ENCODE assay signal across 22 cellular contexts in the genomic region with DNA sequence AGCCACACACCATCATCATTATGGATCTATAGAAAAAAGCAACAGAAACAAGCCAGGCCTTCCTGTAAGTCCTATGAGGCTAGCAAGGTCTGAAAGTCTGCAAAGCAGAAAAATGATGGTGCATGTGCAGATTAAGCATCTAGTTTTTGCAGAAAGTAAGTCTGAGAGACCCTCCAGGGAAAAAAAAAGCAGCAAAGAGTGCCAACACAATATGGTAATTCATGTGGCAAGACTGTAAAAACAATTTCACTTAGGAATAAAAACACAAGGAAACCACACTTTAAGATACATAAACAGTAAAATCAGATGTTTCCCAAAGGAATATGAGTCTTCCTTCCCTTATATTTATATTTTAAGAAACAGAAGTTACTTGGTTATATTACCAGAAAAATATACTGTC.
"Had no signal": no experiment of that assay in that cellular context is flagged by ENCODE, and none has a peak within 500 bp of the region (broad histone marks: within the 10 kb centered on the region; RNA-seq: fewer than 3 reads in every experiment).

No MANE protein-coding gene starts in this region.

- DNase-seq: activated CD4-positive, alpha-beta T cell treated with anti-CD3 and anti-CD28 coated beads for 1 hour; activated CD4-positive, alpha-beta T cell treated with anti-CD3 and anti-CD28 coated beads, Interleukin-2, amount 50 U/mL, for 1 hour; activated CD8-positive, alpha-beta memory T cell treated with anti-CD3 and anti-CD28 coated beads for 24 hours; activated CD8-positive, alpha-beta memory T cell treated with anti-CD3 and anti-CD28 coated beads, Interleukin-2, amount 50 U/mL, for 4 hours; activated naive CD4-positive, alpha-beta T cell treated with anti-CD3 and anti-CD28 coated beads for 36 hours; activated T-cell treated with anti-CD3 and anti-CD28 coated beads, Interleukin-2, amount 50 U/mL, for 4 hours; cerebellar nuclear complex; cortex of kidney; gastrocnemius medialis; hippocampal formation; kidney glomerular epithelial cell; left lung; naive thymus-derived CD4-positive, alpha-beta T cell; pancreas; psoas muscle; stimulated activated CD4-positive, alpha-beta T cell treated with anti-CD3 and anti-CD28 coated beads, Interleukin-1b, Interleukin-23, amount 100 ng/mL, for 48 hours; stomach; T-cell; transverse colon; uterus had no signal

- H3K27ac ChIP-seq: gastrocnemius medialis, left lung, pancreas, psoas muscle, right atrium auricular region, stomach, transverse colon, uterus had no signal

- H3K4me1 ChIP-seq: pancreas, psoas muscle, right atrium auricular region, stomach, transverse colon, uterus had no signal

- H3K9me3 ChIP-seq: gastrocnemius medialis, left lung, pancreas, psoas muscle, right atrium auricular region, stomach, transverse colon, uterus had no signal

- H3K9me3 Mint-ChIP-seq: activated naive CD4-positive, alpha-beta T cell treated with anti-CD3 and anti-CD28 coated beads for 36 hours; activated T-cell treated with anti-CD3 and anti-CD28 coated beads, Interleukin-2, amount 50 U/mL, for 4 hours; T-cell had no signal

- H3K27me3 ChIP-seq: gastrocnemius medialis, left lung, pancreas, right atrium auricular region, stomach, transverse colon, uterus had no signal

- H3K36me3 ChIP-seq: uterus had no signal

- H3K27me3 Mint-ChIP-seq: naive thymus-derived CD4-positive, alpha-beta T cell; T-cell had no signal

- H3K27ac Mint-ChIP-seq: activated naive CD4-positive, alpha-beta T cell treated with anti-CD3 and anti-CD28 coated beads for 36 hours had no signal

- H3K4me3 Mint-ChIP-seq: activated naive CD4-positive, alpha-beta T cell treated with anti-CD3 and anti-CD28 coated beads for 36 hours; activated T-cell treated with anti-CD3 and anti-CD28 coated beads, Interleukin-2, amount 50 U/mL, for 4 hours; naive thymus-derived CD4-positive, alpha-beta T cell; T-cell had no signal

- ATAC-seq: activated T-cell treated with anti-CD3 and anti-CD28 coated beads, Interleukin-2, amount 50 U/mL, for 4 hours; gastrocnemius medialis; left lung; naive thymus-derived CD4-positive, alpha-beta T cell; pancreas; psoas muscle; T-cell had no signal

- H3K4me3 ChIP-seq: gastrocnemius medialis, left lung, lung, pancreas, psoas muscle, right atrium auricular region, stomach, transverse colon, uterus had no signal
